ENCODE assay signal across 20 cellular contexts in genomic region chr9:82601272-82601835, GRCh38.
DNase-seq lines count a peak whose midpoint lies in the region; ATAC-seq and TF ChIP-seq lines count a peak whose summit lies in the region.
"Had no signal": no experiment of that assay in that cellular context is flagged by ENCODE, and none has a peak within 500 bp of the region (broad histone marks: within the 10 kb centered on the region; RNA-seq: fewer than 3 reads in every experiment).

No MANE protein-coding gene starts in this region.

- no peak overlapping the region for H2AFZ ChIP-seq in mesenchymal stem cell (ENCODE audit: low read depth, low read length)

- peak overlapping the region; percentile 66 for H4K8ac ChIP-seq in mesenchymal stem cell (ENCODE audit: low read length)

- H3K4me3 ChIP-seq in choroid plexus epithelial cell (ENCODE audit: low read depth, low read length) (no peak overlapping the region), mesenchymal stem cell (ENCODE audit: insufficient read depth in 1 of 2, low read depth in 1 of 2, low read length in 2 of 2) (no peak overlapping the region)
- H3K4me3 ChIP-seq: colonic mucosa, heart left ventricle, MG63, tibial nerve had no signal

- peak overlapping the region; percentile 73 to 100 for H2BK12ac ChIP-seq in mesenchymal stem cell (ENCODE audit: low read length in 2 of 2)

- ATAC-seq in GM19023 (IDR thresholded peaks at IDR 0.05; ENCODE audit: unreplicated experiment): no peak

- H3K4ac ChIP-seq in mesenchymal stem cell (ENCODE audit: low read depth in 1 of 2, low read length in 2 of 2): no peak overlapping the region

- H2BK5ac ChIP-seq in mesenchymal stem cell (ENCODE audit: low read depth, low read length, poor library complexity, severe bottlenecking): no peak overlapping the region

- peak overlapping the region in 1 of 2 experiments; percentile 28 for H3K14ac ChIP-seq in mesenchymal stem cell (ENCODE audit: low read length in 2 of 2)

- H3K18ac ChIP-seq in mesenchymal stem cell (ENCODE audit: low read depth in 1 of 2, low read length in 2 of 2): peak overlapping the region; percentile 52 to 80

- no peak overlapping the region for H3K4me2 ChIP-seq in mesenchymal stem cell (ENCODE audit: low read length, poor library complexity, severe bottlenecking)

- peak overlapping the region; percentile 36 for H2BK15ac ChIP-seq in mesenchymal stem cell (ENCODE audit: low read depth, poor library complexity, severe bottlenecking)

- no peaks in the 10 kb centered on the region for H3K79me1 ChIP-seq in mesenchymal stem cell (replicated peaks; ENCODE audit: low read length, poor library complexity, severe bottlenecking)

- H4K91ac ChIP-seq in mesenchymal stem cell (ENCODE audit: low read length): no peak overlapping the region

- peak overlapping the region in 1 of 2 experiments; percentile 72 for H3K23ac ChIP-seq in mesenchymal stem cell (ENCODE audit: low read length in 2 of 2)

- WGBS in mesenchymal stem cell: 23% methylated on average over 3 of the region's 3 CpGs

- peak overlapping the region; percentile 44 for H2BK120ac ChIP-seq in mesenchymal stem cell (ENCODE audit: low read depth, low read length)

- H3K9ac ChIP-seq in mesenchymal stem cell (ENCODE audit: low read length): no peak overlapping the region

- H3K27ac ChIP-seq in mesenchymal stem cell (ENCODE audit: low read length, poor library complexity, severe bottlenecking): no peak overlapping the region
- H3K27ac ChIP-seq: colonic mucosa, tibial nerve had no signal

- TF ChIP-seq CTCF in choroid plexus epithelial cell (conservative IDR thresholded peaks at IDR 0.05; ENCODE audit: low read depth, low read length) (no peak), GM10266 (IDR thresholded peaks at IDR 0.05; ENCODE audit: control insufficient read depth, insufficient read depth, low read depth, missing control alignments) (no peak)

- no peaks in the 10 kb centered on the region for H3K36me3 ChIP-seq in mesenchymal stem cell (ENCODE audit: control insufficient read depth in 1 of 2, insufficient read depth in 2 of 2, low read depth in 1 of 2, low read length in 2 of 2)
- H3K36me3 ChIP-seq: colonic mucosa, heart left ventricle, MG63, tibial nerve had no signal

- H3K9me3 ChIP-seq in mesenchymal stem cell (ENCODE audit: control insufficient read depth, low read length): no peaks in the 10 kb centered on the region
- H3K9me3 ChIP-seq: colonic mucosa, heart left ventricle, MG63, tibial nerve had no signal

- H3K27me3 ChIP-seq in mesenchymal stem cell (ENCODE audit: control insufficient read depth in 1 of 2, insufficient read depth in 1 of 2, low read length in 2 of 2): no peaks in the 10 kb centered on the region
- H3K27me3 ChIP-seq: colonic mucosa, heart left ventricle, MG63, tibial nerve had no signal

- no peak overlapping the region for H2AK5ac ChIP-seq in mesenchymal stem cell (ENCODE audit: low read length, severe bottlenecking)

- no peaks in the 10 kb centered on the region for H3K4me1 ChIP-seq in mesenchymal stem cell (ENCODE audit: control insufficient read depth, insufficient read depth, low read depth, low read length)
- H3K4me1 ChIP-seq: colonic mucosa had no signal

- DNase-seq in AG08395 (ENCODE audit: low spot score) (peak; percentile 24), EH (ENCODE audit: low read depth) (peak; percentile 63), choroid plexus epithelial cell (ENCODE audit: low read depth) (peak; percentile 40), mesenchymal stem cell (peak; percentile 83), GM10266 (ENCODE audit: extremely low spot score) (no peak), NCI-H1105 (lab: John Stamatoyannopoulos, UW) (no peak), cerebellum (ENCODE audit: low spot score) (no peak)
- DNase-seq: activated CD4-positive, alpha-beta T cell treated with anti-CD3 and anti-CD28 coated beads for 1 hour; activated naive CD8-positive, alpha-beta T cell treated with anti-CD3 and anti-CD28 coated beads, Interleukin-2, amount 10 ng/mL, durations not matched to agents 7 days and 5 days; C1 segment of cervical spinal cord; colonic mucosa; DND-41; H7; heart left ventricle; kidney glomerular epithelial cell; MG63; naive B cell; NCI-H2081 treated with DMSO at 0.1 percent for 48 hours had no signal

Comparison
In these comparisons a context has a peak if more than half of its experiments do, and no peak if none do; other contexts are left out.
1. DNase-seq: peak in AG08395 (single experiment), EH (single experiment), choroid plexus epithelial cell (single experiment) and mesenchymal stem cell (single experiment); none in GM10266 (single experiment), NCI-H1105 (single experiment) and cerebellum (single experiment).